In the genomic region with DNA sequence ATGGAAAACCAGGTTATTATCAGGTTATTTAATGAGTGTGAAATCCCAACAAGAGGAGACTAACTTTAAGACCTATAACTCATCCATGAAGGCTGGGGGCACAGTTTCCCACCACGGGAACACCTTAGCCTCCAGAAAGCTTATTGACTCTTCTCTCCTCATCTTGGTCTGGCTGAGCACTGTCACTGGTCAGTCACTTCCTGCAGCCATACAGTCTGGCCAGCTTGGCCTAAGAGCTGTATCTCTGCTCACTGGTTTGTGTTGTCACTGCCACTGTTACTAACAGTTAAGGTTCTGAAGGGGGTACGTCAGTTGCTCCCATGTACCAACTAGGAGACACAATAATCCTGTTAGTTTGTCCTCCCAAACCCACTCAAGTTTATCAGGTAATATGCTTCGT, we compare ENCODE assay signal across 26 cellular contexts. TPM values are rescaled to one million over a fixed set of nuclear protein-coding genes. Genes with fewer than 3 reads are reported as not detected.
"Had no signal": no experiment of that assay in that cellular context is flagged by ENCODE, and none has a peak within 500 bp of the region (broad histone marks: within the 10 kb centered on the region; RNA-seq: fewer than 3 reads in every experiment).

No MANE protein-coding gene starts in this region.

- H3K27me3 ChIP-seq: MG63, SJCRH30 had no signal

- H3K4me2 ChIP-seq: PC-9 had no signal

- H3K9me3 ChIP-seq: MG63, SJCRH30 had no signal

- H2AFZ ChIP-seq: PC-9 had no signal

- H3K27ac ChIP-seq: HL-60, PC-9, SJCRH30 had no signal

- H3K4me1 Mint-ChIP-seq: T-helper 17 cell had no signal

- H3K4me3 ChIP-seq: MG63, PC-9, SJCRH30 had no signal

- H3K4me1 ChIP-seq: SJCRH30 had no signal

- ATAC-seq: Right ventricle myocardium inferior, SK-N-SH treated with all-trans-retinoic acid at 6 μM for 48 hours, T-helper 17 cell had no signal

- H3K27ac Mint-ChIP-seq: T-helper 17 cell had no signal

- H3K36me3 ChIP-seq: SJCRH30 had no signal

- H3K4me3 Mint-ChIP-seq: T-helper 17 cell had no signal

- DNase-seq: Karpas-422, KG1, MG63, NCI-H1092, NCI-H1105 treated with DMSO at 0.1 percent for 48 hours, NCI-H1417 treated with DMSO at 0.1 percent for 48 hours, NCI-H146, NCI-H187, NCI-H2029, NCI-H2081 treated with DMSO at 0.1 percent for 48 hours, NCI-H2171, NCI-H226, NCI-H446, NCI-H510A, NCI-H524 treated with DMSO at 0.1 percent for 48 hours, NCI-H69, NCI-H774, PC-9, SHP77 treated with DMSO at 0.1 percent for 48 hours, SJCRH30, T-helper 1 cell, T-helper 17 cell had no signal

RNA-seq across cellular contexts. Expression of a gene that starts 16.7 kb away (rescaled TPM):
- total RNA-seq: OCI-LY7, T-helper 17 cell had no signal
